ENCODE assay signal across 26 cellular contexts in the genomic region with DNA sequence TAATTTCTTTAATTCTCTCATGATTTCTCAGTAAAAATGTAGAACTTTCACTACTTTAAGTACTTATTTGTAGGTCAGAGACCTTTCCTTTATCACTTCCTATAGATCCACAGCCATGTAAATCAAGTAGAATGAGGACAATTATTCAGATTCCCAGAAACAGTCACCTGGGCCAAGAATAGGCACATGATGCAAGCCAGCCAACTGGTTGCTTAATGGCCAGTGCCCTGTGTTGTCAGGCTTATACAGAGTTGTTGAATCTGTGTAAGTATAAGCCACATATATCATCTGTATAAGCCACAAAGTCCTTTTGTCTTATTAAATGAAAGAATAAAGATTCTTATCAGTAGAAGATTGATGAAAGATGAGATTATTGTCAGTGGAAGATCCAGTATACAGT. TPM values are rescaled to one million over a fixed set of nuclear protein-coding genes. Genes with fewer than 3 reads are reported as not detected.
DNase-seq lines count a peak whose midpoint lies in the region; ATAC-seq, FAIRE-seq and TF ChIP-seq lines count a peak whose summit lies in the region.
"Had no signal": no experiment of that assay in that cellular context is flagged by ENCODE, and none has a peak within 500 bp of the region (broad histone marks: within the 10 kb centered on the region; RNA-seq: fewer than 3 reads in every experiment).

No MANE protein-coding gene starts in this region.

- no peaks in the 10 kb centered on the region for H3K27me3 ChIP-seq in DND-41 (ENCODE audit: insufficient read depth, low read length, poor library complexity)

- no peaks in the 10 kb centered on the region for H3K9me3 ChIP-seq in DND-41 (ENCODE audit: insufficient read depth, low read length, severe bottlenecking)

- no peak overlapping the region for H3K9ac ChIP-seq in DND-41 (ENCODE audit: low read depth, low read length)
- H3K9ac ChIP-seq: BLaER1 treated with 17β-estradiol and CSF1 and Interleukin-3, amounts not matched to agents 10 nM and 100 nM; parathyroid adenoma had no signal

- H2AFZ ChIP-seq in DND-41 (ENCODE audit: low read depth, low read length) = no peak overlapping the region
- H2AFZ ChIP-seq: parathyroid adenoma had no signal

- H3K27me3 Mint-ChIP-seq in naive B cell = no peaks in the 10 kb centered on the region
- H3K27me3 Mint-ChIP-seq in T-helper 2 cell treated with Interferon-gamma antibody and Interleukin-4, amounts not matched to agents 5 μg/mL and 100 μg/mL, for 36 hours (ENCODE audit: low read depth) = peaks cover 57% of the 10 kb centered on the region

- H3K27ac ChIP-seq in DND-41 (ENCODE audit: low read length) = no peak overlapping the region
- H3K27ac ChIP-seq: BLaER1 treated with 17β-estradiol and CSF1 and Interleukin-3, amounts not matched to agents 10 nM and 100 nM; parathyroid adenoma; SK-N-MC; tibial artery had no signal

- TF ChIP-seq CTCF in DND-41 (IDR thresholded peaks at IDR 0.05; ENCODE audit: borderline replicate concordance, extremely low read depth, low read length, poor library complexity, severe bottlenecking) = no peak

- peaks cover 0 to 11% (median 4%) of the 10 kb centered on the region in 7 donors for H3K9me3 Mint-ChIP-seq in naive B cell
- no peaks in the 10 kb centered on the region for H3K9me3 Mint-ChIP-seq in T-helper 2 cell treated with Interferon-gamma antibody and Interleukin-4, amounts not matched to agents 5 μg/mL and 100 μg/mL, for 36 hours
- H3K9me3 Mint-ChIP-seq: activated CD4-positive, alpha-beta memory T cell treated with anti-CD3 and anti-CD28 coated beads, Interleukin-2, amount 10 ng/mL, durations not matched to agents 7 days and 5 days; effector memory CD8-positive, alpha-beta T cell had no signal

- H3K4me2 ChIP-seq in DND-41 (ENCODE audit: insufficient read depth, low read length) = no peak overlapping the region
- H3K4me2 ChIP-seq: BLaER1 treated with 17β-estradiol and CSF1 and Interleukin-3, amounts not matched to agents 10 nM and 100 nM had no signal

- no peaks in the 10 kb centered on the region for H3K79me2 ChIP-seq in DND-41 (ENCODE audit: insufficient read depth, low read length)
- H3K79me2 ChIP-seq: parathyroid adenoma had no signal

- H4K20me1 ChIP-seq in DND-41 (ENCODE audit: insufficient read depth, low read length) = no peaks in the 10 kb centered on the region

- H3K36me3 ChIP-seq in DND-41 (ENCODE audit: insufficient read depth, low read length) = no peaks in the 10 kb centered on the region
- H3K36me3 ChIP-seq: BLaER1 treated with 17β-estradiol and CSF1 and Interleukin-3, amounts not matched to agents 10 nM and 100 nM; tibial artery had no signal

- peaks cover 5% of the 10 kb centered on the region; the same call in 1 of the 2 replicates for H3K4me1 ChIP-seq in DND-41 (ENCODE audit: insufficient read depth, low read length)
- H3K4me1 ChIP-seq: parathyroid adenoma had no signal

- ATAC-seq in DND-41 (ENCODE audit: insufficient read depth, low read depth) (peak; percentile 86), HG02885 (IDR thresholded peaks at IDR 0.05; ENCODE audit: poor library complexity, unreplicated experiment) (peak; percentile 27), naive B cell (ENCODE audit: low read depth in 2 of 2) (no peak), GM19351 (IDR thresholded peaks at IDR 0.05; ENCODE audit: unreplicated experiment) (no peak)
- ATAC-seq: effector memory CD8-positive, alpha-beta T cell; K562 had no signal

- DNase-seq in DND-41 (peak; percentile 49), RKO (ENCODE audit: low spot score) (peak; percentile 2), naive B cell (no peak), RCC 7860 (ENCODE audit: low spot score) (no peak)
- DNase-seq in T-helper 2 cell treated with Interferon-gamma antibody and Interleukin-4, amounts not matched to agents 5 μg/mL and 100 μg/mL, for 36 hours (ENCODE audit: low spot score) = no peak
- DNase-seq: activated CD4-positive, alpha-beta memory T cell treated with anti-CD3 and anti-CD28 coated beads, Interleukin-2, amount 10 ng/mL, durations not matched to agents 7 days and 5 days; activated CD8-positive, alpha-beta memory T cell treated with anti-CD3 and anti-CD28 coated beads, Interleukin-2, amount 50 U/mL, for 4 hours; activated naive CD4-positive, alpha-beta T cell treated with anti-CD3 and anti-CD28 coated beads for 36 hours; central memory CD4-positive, alpha-beta T cell; effector memory CD8-positive, alpha-beta T cell; erythroblast; mammary epithelial cell; NCI-H1417 treated with DMSO at 0.1 percent for 48 hours; NCI-H2029 treated with DMSO at 0.1 percent for 48 hours; NCI-H2227 treated with DMSO at 0.1 percent for 48 hours; NCI-H526 treated with DMSO at 0.1 percent for 48 hours; nephron progenitor cell; small intestine; tibial artery had no signal

- peak overlapping the region; percentile 42 to 96 (median 85) for H3K4me3 Mint-ChIP-seq in naive B cell
- no peak overlapping the region for H3K4me3 Mint-ChIP-seq in T-helper 2 cell treated with Interferon-gamma antibody and Interleukin-4, amounts not matched to agents 5 μg/mL and 100 μg/mL, for 36 hours
- H3K4me3 Mint-ChIP-seq: activated CD4-positive, alpha-beta memory T cell treated with anti-CD3 and anti-CD28 coated beads, Interleukin-2, amount 10 ng/mL, durations not matched to agents 7 days and 5 days; activated naive CD4-positive, alpha-beta T cell treated with anti-CD3 and anti-CD28 coated beads for 36 hours; effector memory CD8-positive, alpha-beta T cell; nephron progenitor cell; T-helper 1 cell treated with Interleukin-12 subunit alpha and Interleukin-12 subunit beta and Interleukin-4 antibody, amounts not matched to agents 30 μg/mL and 1 μg/mL, for 36 hours had no signal

- peaks cover 53 to 71% (median 66%) of the 10 kb centered on the region in 3 donors for H3K4me1 Mint-ChIP-seq in naive B cell
- H3K4me1 Mint-ChIP-seq in T-helper 2 cell treated with Interferon-gamma antibody and Interleukin-4, amounts not matched to agents 5 μg/mL and 100 μg/mL, for 36 hours (ENCODE audit: low read depth) = peaks cover 12% of the 10 kb centered on the region
- H3K4me1 Mint-ChIP-seq: nephron progenitor cell had no signal

- no peak overlapping the region for H3K4me3 ChIP-seq in DND-41 (ENCODE audit: low read depth in 1 of 2, low read length in 2 of 2)
- H3K4me3 ChIP-seq: BLaER1 treated with 17β-estradiol and CSF1 and Interleukin-3, amounts not matched to agents 10 nM and 100 nM; K562; SK-N-MC; tibial artery had no signal

- peaks cover 23 to 46% of the 10 kb centered on the region in 2 donors for H3K36me3 Mint-ChIP-seq in naive B cell
- H3K36me3 Mint-ChIP-seq in T-helper 2 cell treated with Interferon-gamma antibody and Interleukin-4, amounts not matched to agents 5 μg/mL and 100 μg/mL, for 36 hours (ENCODE audit: low read depth) = no peaks in the 10 kb centered on the region

- FAIRE-seq in RCC 7860 (lab: Jason Lieb, UNC) = no peak
- FAIRE-seq: K562 had no signal

- H3K27ac Mint-ChIP-seq in naive B cell = peak overlapping the region; percentile 56 to 92 (median 82)
- no peak overlapping the region for H3K27ac Mint-ChIP-seq in T-helper 2 cell treated with Interferon-gamma antibody and Interleukin-4, amounts not matched to agents 5 μg/mL and 100 μg/mL, for 36 hours
- H3K27ac Mint-ChIP-seq: activated CD4-positive, alpha-beta memory T cell treated with anti-CD3 and anti-CD28 coated beads, Interleukin-2, amount 10 ng/mL, durations not matched to agents 7 days and 5 days; activated naive CD4-positive, alpha-beta T cell treated with anti-CD3 and anti-CD28 coated beads for 36 hours; effector memory CD8-positive, alpha-beta T cell; nephron progenitor cell; T-helper 1 cell treated with Interleukin-12 subunit alpha and Interleukin-12 subunit beta and Interleukin-4 antibody, amounts not matched to agents 30 μg/mL and 1 μg/mL, for 36 hours had no signal

RNA-seq across cellular contexts. Expression of a gene that starts 5.2 kb away (rescaled TPM):
- 100 to 1,000 TPM; 473 to 679 (median 597) TPM for polyA plus RNA-seq in naive B cell (ENCODE audit: low read depth in 6 of 6)
- polyA plus RNA-seq: K562 had no signal

Comparison
In these comparisons a context has a peak if more than half of its experiments do, and no peak if none do; other contexts are left out.
1. ATAC-seq: peak in DND-41 (single experiment) and HG02885 (single experiment); none in naive B cell (0 of 2) and GM19351 (single experiment).
2. DNase-seq: peak in DND-41 (single experiment) and RKO (single experiment); none in naive B cell (single experiment), RCC 7860 (single experiment) and T-helper 2 cell treated with Interferon-gamma antibody and Interleukin-4, amounts not matched to agents 5 μg/mL and 100 μg/mL, for 36 hours (single experiment).